Comparison of ENCODE assay signal across 32 cellular contexts in the genomic region with DNA sequence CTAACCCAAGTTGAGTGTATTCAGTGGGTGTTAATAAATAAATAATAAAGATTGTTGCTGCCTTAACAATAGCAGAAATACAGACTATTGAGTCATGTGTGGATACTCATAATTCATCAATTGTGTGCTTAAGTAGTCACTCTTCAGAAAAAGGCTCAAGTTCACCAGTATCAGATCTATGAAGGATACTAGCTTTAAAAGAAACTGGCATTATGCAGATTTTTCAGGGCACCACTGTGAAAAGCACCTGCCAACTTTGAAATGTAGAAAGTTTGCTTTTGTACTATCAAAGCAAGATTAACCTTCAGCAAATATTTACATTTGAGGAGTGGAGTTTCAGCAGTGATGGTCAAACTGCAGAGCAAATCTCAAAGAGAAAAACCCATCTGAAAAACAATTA. TPM values are rescaled to one million over a fixed set of nuclear protein-coding genes. Genes with fewer than 3 reads are reported as not detected.
DNase-seq lines count a peak whose midpoint lies in the region; ATAC-seq, FAIRE-seq and TF ChIP-seq lines count a peak whose summit lies in the region.
"Had no signal": no experiment of that assay in that cellular context is flagged by ENCODE, and none has a peak within 500 bp of the region (broad histone marks: within the 10 kb centered on the region; RNA-seq: fewer than 3 reads in every experiment).

No MANE protein-coding gene starts in this region.

- peaks cover 9% of the 10 kb centered on the region; the same call in 1 of the 2 replicates for H3K9me3 ChIP-seq in Panc1 (ENCODE audit: control insufficient read depth, insufficient read depth, low read depth, low read length)
- H3K9me3 ChIP-seq in pancreas, result no peaks in the 10 kb centered on the region
- H3K9me3 ChIP-seq: Peyer's patch, thyroid gland had no signal

- H3K4me1 ChIP-seq in Panc1 (ENCODE audit: control insufficient read depth, insufficient read depth, low read length), result peaks cover 45% of the 10 kb centered on the region
- peaks cover 0 to 2% (median 0%) of the 10 kb centered on the region in 3 donors for H3K4me1 ChIP-seq in pancreas

- DNase-seq in NCI-H1092 treated with DMSO at 0.1 percent for 48 hours (lab: John Stamatoyannopoulos, UW) (peak; percentile 14), NCI-H1092 (lab: John Stamatoyannopoulos, UW) (no peak), NCI-H146 treated with DMSO at 0.1 percent for 48 hours (lab: John Stamatoyannopoulos, UW; ENCODE audit: unreplicated experiment) (peak; percentile 82), Panc1 (ENCODE audit: low read depth, low spot score) (no peak), pancreas (no peak), ureter (ENCODE audit: low spot score) (no peak), NCI-H226 (no peak)
- DNase-seq: 8988T; activated CD4-positive, alpha-beta T cell treated with anti-CD3 and anti-CD28 coated beads for 4 hours; activated CD8-positive, alpha-beta T cell treated with anti-CD3 and anti-CD28 coated beads, Interleukin-2, amount 10 ng/mL, durations not matched to agents 7 days and 5 days; activated naive CD4-positive, alpha-beta T cell treated with anti-CD3 and anti-CD28 coated beads for 36 hours; glutamatergic neuron; left ventricle myocardium superior; naive B cell; NCI-H1048; NCI-H2029; NCI-H446 treated with DMSO at 0.1 percent for 48 hours; Peyer's patch; posterior cingulate gyrus; right cardiac atrium; SHP77; stimulated activated naive CD8-positive, alpha-beta T cell treated with anti-CD3 and anti-CD28 coated beads, Interleukin-15, amount 100 ng/mL, for 72 hours; thyroid gland had no signal

- H3K4me3 ChIP-seq in Panc1 (ENCODE audit: low read depth in 2 of 2, low read length in 2 of 2) (no peak overlapping the region), pancreas (no peak overlapping the region)
- H3K4me3 ChIP-seq: GM23338, Peyer's patch, thyroid gland had no signal

- H3K27me3 ChIP-seq in Panc1 (ENCODE audit: control insufficient read depth, insufficient read depth, low read length) (no peaks in the 10 kb centered on the region), pancreas (no peaks in the 10 kb centered on the region)
- H3K27me3 ChIP-seq: Peyer's patch, thyroid gland had no signal

- H3K36me3 ChIP-seq in Panc1 (ENCODE audit: control insufficient read depth, insufficient read depth, low read length), result no peaks in the 10 kb centered on the region
- no peaks in the 10 kb centered on the region for H3K36me3 ChIP-seq in pancreas
- H3K36me3 ChIP-seq: Peyer's patch, thyroid gland had no signal

- no peak for FAIRE-seq in pancreas (lab: Jason Lieb, UNC)
- FAIRE-seq: islet of Langerhans had no signal

- in situ Hi-C loops in Panc1 (cut with HindIII; ENCODE audit: low pct_unique_long_range_greater_than_20kb, low sequenced_read_pairs), result no loop called here

- H3K27ac ChIP-seq in Panc1 (ENCODE audit: low read length) (peak overlapping the region; percentile 95), pancreas (no peak overlapping the region)
- H3K27ac ChIP-seq: Peyer's patch, thyroid gland had no signal

- CTCF ChIA-PET in Panc1 (lab: Charles Lee), result no interaction called here

- ATAC-seq in Panc1 (no peak), pancreas (peak in 3 of 4 donors; percentile 21 to 64 (median 62)), HG02870 (IDR thresholded peaks at IDR 0.05; ENCODE audit: unreplicated experiment) (no peak)
- ATAC-seq: activated CD8-positive, alpha-beta T cell treated with anti-CD3 and anti-CD28 coated beads, Interleukin-2, amount 10 ng/mL, durations not matched to agents 7 days and 5 days; GM23338; left ventricle myocardium superior; right cardiac atrium; stimulated activated naive CD8-positive, alpha-beta T cell treated with anti-CD3 and anti-CD28 coated beads, Interleukin-15, amount 100 ng/mL, for 72 hours had no signal

- intact Hi-C loops in Panc1 (cut with micrococcal nuclease; ENCODE audit: unreplicated experiment), result no loop called here
- intact Hi-C loops in pancreas (cut with DNase I), result no loop called here

- POLR2A ChIA-PET in Panc1 (lab: Charles Lee), result no interaction called here

- BruUV-seq in Panc1 (replicated peaks; lab: Mats Ljungman, UMichigan), result no TSS peak

- TF ChIP-seq CTCF in Panc1 (IDR thresholded peaks at IDR 0.05) (no peak), pancreas (IDR thresholded peaks at IDR 0.05) (no peak)

RNA-seq across cellular contexts. Expression of gene SYTL2, which starts 20.1 kb away (rescaled TPM):
- total RNA-seq in Panc1 (2021; ENCODE audit: unreplicated experiment), result 132 TPM
- 47.9 TPM for polyA plus RNA-seq in Panc1 (2012; ENCODE audit: insufficient read length)
- total RNA-seq in pancreas, result 10 to 100 TPM in 1 of 6 donors, 1 to 10 TPM in 5; 2.8 to 12.2 (median 4.1) TPM
- 1 to 10 TPM; 2.5 to 4.1 TPM for polyA plus RNA-seq in pancreas
- total RNA-seq in ureter, result 254 TPM

RNA-seq across cellular contexts. Expression of gene CCDC83, which starts 24.1 kb away (rescaled TPM):
- total RNA-seq in Panc1 (2021; ENCODE audit: unreplicated experiment) (not detected), pancreas (not detected), ureter (not detected)
- not detected for polyA plus RNA-seq in Panc1 (2012; ENCODE audit: insufficient read length)
- polyA plus RNA-seq in pancreas, result not detected
- total RNA-seq: activated CD8-positive, alpha-beta T cell treated with anti-CD3 and anti-CD28 coated beads, Interleukin-2, amount 10 ng/mL, durations not matched to agents 7 days and 5 days; activated naive CD4-positive, alpha-beta T cell treated with anti-CD3 and anti-CD28 coated beads for 36 hours; Daoy; fibroblast of villous mesenchyme; GM23338; left ventricle myocardium superior; Peyer's patch; right cardiac atrium; T-helper 2 cell treated with Interferon-gamma antibody and Interleukin-4, amounts not matched to agents 100 ng/mL and 5 ng/mL, for 36 hours; thyroid gland had no signal
- polyA plus RNA-seq: adipose tissue, CD14-positive monocyte, esophagus, GM23338, right cardiac atrium had no signal

Comparison
In these comparisons a context has a peak if more than half of its experiments do, and no peak if none do; other contexts are left out.
1. DNase-seq: peak in NCI-H1092 treated with DMSO at 0.1 percent for 48 hours (single experiment) and NCI-H146 treated with DMSO at 0.1 percent for 48 hours (single experiment); none in NCI-H1092 (single experiment), Panc1 (single experiment), pancreas (0 of 6), ureter (single experiment) and NCI-H226 (single experiment).
2. ATAC-seq: peak in pancreas (3 of 4); none in Panc1 (single experiment) and HG02870 (single experiment).
3. RNA of gene SYTL2, which starts 20.1 kb away (total RNA-seq): 254 TPM in ureter (single experiment) and 132 TPM in Panc1 (single experiment); 2.8 to 12.2 TPM in pancreas; every median in the first group is over 10 times any median in the second.